18 cellular contexts compared by ENCODE assay signal in genomic region chr5:56712895-56713565, GRCh38.
A peak's percentile ranks its signal among the peaks of the same experiment; 100 is the strongest.
DNase-seq lines count a peak whose midpoint lies in the region; FAIRE-seq and TF ChIP-seq lines count a peak whose summit lies in the region.
"Had no signal": no experiment of that assay in that cellular context is flagged by ENCODE, and none has a peak within 500 bp of the region (broad histone marks: within the 10 kb centered on the region; RNA-seq: fewer than 3 reads in every experiment).

No MANE protein-coding gene starts in this region.

- DNase-seq in COLO829 (ENCODE audit: low spot score) (peak; percentile 10), NCI-H1092 (lab: John Stamatoyannopoulos, UW) (peak; percentile 46), OCI-M1 (lab: John Stamatoyannopoulos, UW) (peak; percentile 44), T-helper 9 cell (no peak), cerebellum (ENCODE audit: low spot score) (no peak), osteocyte (ENCODE audit: extremely low spot score, unreplicated experiment) (no peak)
- DNase-seq: ACHN, DMS79, IMR-90, NCI-H1694, NCI-H2081 treated with DMSO at 0.1 percent for 48 hours, NCI-H526, PC-9, T-helper 2 cell had no signal

- no peak overlapping the region for H3K4me3 Mint-ChIP-seq in osteocyte (ENCODE audit: unreplicated experiment)

- no peak for TF ChIP-seq CTCF in osteocyte (IDR thresholded peaks at IDR 0.05)

- H3K27ac Mint-ChIP-seq in osteocyte (ENCODE audit: unreplicated experiment) = no peak overlapping the region

- no peaks in the 10 kb centered on the region for H3K36me3 Mint-ChIP-seq in osteocyte (ENCODE audit: unreplicated experiment)

- H3K4me1 Mint-ChIP-seq in osteocyte (ENCODE audit: unreplicated experiment) = peaks cover 26% of the 10 kb centered on the region

- peak; percentile 93 for FAIRE-seq in islet of Langerhans (lab: Jason Lieb, UNC)
- FAIRE-seq: GM12892, GM18507, H54 had no signal

- H3K9me3 Mint-ChIP-seq in osteocyte (ENCODE audit: unreplicated experiment) = peaks cover 10% of the 10 kb centered on the region

- H3K27me3 Mint-ChIP-seq in osteocyte (ENCODE audit: unreplicated experiment) = no peaks in the 10 kb centered on the region

Comparison
In these comparisons a context has a peak if more than half of its experiments do, and no peak if none do; other contexts are left out.
1. DNase-seq: peak in COLO829 (single experiment), NCI-H1092 (single experiment) and OCI-M1 (single experiment); none in T-helper 9 cell (single experiment), cerebellum (single experiment) and osteocyte (single experiment).